ENCODE assay signal across 11 cellular contexts in the genomic region with DNA sequence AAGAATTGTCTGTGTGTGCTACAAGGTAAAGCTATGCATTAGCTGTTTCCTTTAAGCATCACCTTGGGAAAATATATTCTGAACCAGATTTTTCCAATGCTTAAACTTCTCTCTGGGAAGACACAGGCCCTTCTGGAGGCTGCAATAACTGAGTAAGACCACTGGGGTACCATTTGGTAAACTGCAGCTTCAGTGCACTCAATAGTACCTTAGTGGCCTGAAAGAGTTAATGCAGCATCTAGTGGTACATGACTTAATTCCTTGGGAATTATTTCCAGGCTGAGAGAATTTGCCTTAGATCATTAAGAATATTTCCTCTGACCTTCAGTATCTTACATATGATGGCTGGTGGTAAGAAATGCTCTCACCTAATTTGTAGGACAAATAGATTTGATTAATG.
DNase-seq lines count a peak whose midpoint lies in the region; ATAC-seq and TF ChIP-seq lines count a peak whose summit lies in the region.
"Had no signal": no experiment of that assay in that cellular context is flagged by ENCODE, and none has a peak within 500 bp of the region (broad histone marks: within the 10 kb centered on the region; RNA-seq: fewer than 3 reads in every experiment).

No MANE protein-coding gene starts in this region.

- no peak overlapping the region for H2AK5ac ChIP-seq in mesendoderm (ENCODE audit: low read length)

- no peaks in the 10 kb centered on the region for H3K36me3 Mint-ChIP-seq in activated CD4-positive, alpha-beta T cell treated with anti-CD3 and anti-CD28 coated beads, Interleukin-2, amount 10 ng/mL, durations not matched to agents 7 days and 5 days (ENCODE audit: low read depth)

- DNase-seq in GM13977 (ENCODE audit: low spot score): no peak
- peak; percentile 3 for DNase-seq in SW480 (ENCODE audit: low spot score)
- DNase-seq in mesendoderm: peak; percentile 91
- no peak for DNase-seq in NCI-H1048 (lab: John Stamatoyannopoulos, UW)
- DNase-seq in ecto neural progenitor cell (ENCODE audit: low spot score): no peak
- DNase-seq in activated CD4-positive, alpha-beta T cell treated with anti-CD3 and anti-CD28 coated beads, Interleukin-2, amount 10 ng/mL, durations not matched to agents 7 days and 5 days: no peak
- DNase-seq in activated T-cell treated with anti-CD3 and anti-CD28 coated beads for 4 hours: no peak
- DNase-seq: activated CD8-positive, alpha-beta memory T cell treated with anti-CD3 and anti-CD28 coated beads, Interleukin-2, amount 50 U/mL, for 4 hours; NCI-H1417 treated with DMSO at 0.1 percent for 48 hours; testis had no signal

- H3K4me1 ChIP-seq in mesendoderm (ENCODE audit: control insufficient read depth, low read depth, low read length): peaks cover 2% of the 10 kb centered on the region
- H3K4me1 ChIP-seq: testis had no signal

- H3K79me1 ChIP-seq in mesendoderm (ENCODE audit: low read length): no peaks in the 10 kb centered on the region

- H2BK15ac ChIP-seq in mesendoderm (replicated peaks; ENCODE audit: low read depth): no peak overlapping the region

- no peak overlapping the region for H3K4me3 ChIP-seq in mesendoderm (ENCODE audit: low read length)
- H3K4me3 ChIP-seq: testis had no signal

- no peak overlapping the region for H4K5ac ChIP-seq in mesendoderm (ENCODE audit: low read length)

- H3K27me3 Mint-ChIP-seq in activated CD4-positive, alpha-beta T cell treated with anti-CD3 and anti-CD28 coated beads, Interleukin-2, amount 10 ng/mL, durations not matched to agents 7 days and 5 days: no peaks in the 10 kb centered on the region

- H4K8ac ChIP-seq in mesendoderm (ENCODE audit: low read depth, low read length): no peak overlapping the region

- H3K9me3 Mint-ChIP-seq in activated CD4-positive, alpha-beta T cell treated with anti-CD3 and anti-CD28 coated beads, Interleukin-2, amount 10 ng/mL, durations not matched to agents 7 days and 5 days: peaks cover 3% of the 10 kb centered on the region

- H3K4me3 Mint-ChIP-seq in activated CD4-positive, alpha-beta T cell treated with anti-CD3 and anti-CD28 coated beads, Interleukin-2, amount 10 ng/mL, durations not matched to agents 7 days and 5 days: no peak overlapping the region

- ATAC-seq in HG03103 (IDR thresholded peaks at IDR 0.05; ENCODE audit: low read depth, unreplicated experiment): peak; percentile 66

- peak; percentile 8 for TF ChIP-seq CTCF in GM13977 (IDR thresholded peaks at IDR 0.05; ENCODE audit: extremely low read depth, insufficient read depth, missing control alignments)

- no peak overlapping the region for H3K56ac ChIP-seq in mesendoderm (ENCODE audit: low read length)

- no peak overlapping the region for H3K23ac ChIP-seq in mesendoderm (ENCODE audit: low read length)

- H3K9ac ChIP-seq in mesendoderm (ENCODE audit: low read length): no peak overlapping the region

- H3K79me2 ChIP-seq in mesendoderm (ENCODE audit: control insufficient read depth, insufficient read depth, low read length): no peaks in the 10 kb centered on the region

- no peak overlapping the region for H3K18ac ChIP-seq in mesendoderm (ENCODE audit: low read length)

- POLR2A ChIA-PET in activated CD4-positive, alpha-beta T cell treated with anti-CD3 and anti-CD28 coated beads, Interleukin-2, amount 10 ng/mL, durations not matched to agents 7 days and 5 days (lab: Charles Lee): no interaction called here

- H3K4me2 ChIP-seq in mesendoderm (ENCODE audit: low read length): no peak overlapping the region

- H3K4me1 Mint-ChIP-seq in activated CD4-positive, alpha-beta T cell treated with anti-CD3 and anti-CD28 coated beads, Interleukin-2, amount 10 ng/mL, durations not matched to agents 7 days and 5 days: no peaks in the 10 kb centered on the region

- no peak overlapping the region for H3K4ac ChIP-seq in mesendoderm (ENCODE audit: low read depth, low read length)

- no peak overlapping the region for H2BK120ac ChIP-seq in mesendoderm (ENCODE audit: low read depth, low read length)

- H2BK5ac ChIP-seq in mesendoderm (ENCODE audit: low read length): no peak overlapping the region

- H3K27ac ChIP-seq in mesendoderm (ENCODE audit: low read depth, low read length): no peak overlapping the region
- H3K27ac ChIP-seq: testis had no signal

- H3K27me3 ChIP-seq in mesendoderm (ENCODE audit: insufficient read depth, low read length, poor library complexity): no peaks in the 10 kb centered on the region
- H3K27me3 ChIP-seq: testis had no signal

- CTCF ChIA-PET in activated CD4-positive, alpha-beta T cell treated with anti-CD3 and anti-CD28 coated beads, Interleukin-2, amount 10 ng/mL, durations not matched to agents 7 days and 5 days (lab: Charles Lee): no interaction called here

- in situ Hi-C loops in GM13977 (cut with MboI; ENCODE audit: low pct_unique_long_range_greater_than_20kb, low sequenced_read_pairs, unreplicated experiment): no loop called here

- H3K27ac Mint-ChIP-seq in activated CD4-positive, alpha-beta T cell treated with anti-CD3 and anti-CD28 coated beads, Interleukin-2, amount 10 ng/mL, durations not matched to agents 7 days and 5 days: no peak overlapping the region

- no peaks in the 10 kb centered on the region for H3K36me3 ChIP-seq in mesendoderm (ENCODE audit: control insufficient read depth, insufficient read depth, low read length)

Comparison
In these comparisons a context has a peak if more than half of its experiments do, and no peak if none do; other contexts are left out.
1. DNase-seq: peak in SW480 (single experiment) and mesendoderm (single experiment); none in GM13977 (single experiment), NCI-H1048 (single experiment), ecto neural progenitor cell (single experiment), activated CD4-positive, alpha-beta T cell treated with anti-CD3 and anti-CD28 coated beads, Interleukin-2, amount 10 ng/mL, durations not matched to agents 7 days and 5 days (single experiment) and activated T-cell treated with anti-CD3 and anti-CD28 coated beads for 4 hours (single experiment).